In genomic region chr11:128343134-128343514, GRCh38 we compare ENCODE assay signal across 10 cellular contexts.
DNase-seq lines count a peak whose midpoint lies in the region; ATAC-seq and TF ChIP-seq lines count a peak whose summit lies in the region.
"Had no signal": no experiment of that assay in that cellular context is flagged by ENCODE, and none has a peak within 500 bp of the region (broad histone marks: within the 10 kb centered on the region; RNA-seq: fewer than 3 reads in every experiment).

No MANE protein-coding gene starts in this region.

- no peaks in the 10 kb centered on the region for H3K4me1 ChIP-seq in stomach smooth muscle (ENCODE audit: control insufficient read depth, insufficient read depth, low read length)
- H3K4me1 ChIP-seq in mucosa of descending colon (ENCODE audit: low read depth) = peaks cover 9% of the 10 kb centered on the region
- H3K4me1 ChIP-seq: BE2C had no signal

- H3K9me3 ChIP-seq in stomach smooth muscle (ENCODE audit: control insufficient read depth in 2 of 2, low read length in 2 of 2) (no peaks in the 10 kb centered on the region), mucosa of descending colon (no peaks in the 10 kb centered on the region)
- H3K9me3 ChIP-seq: BE2C had no signal

- H3K9me3 Mint-ChIP-seq in activated naive CD4-positive, alpha-beta T cell treated with anti-CD3 and anti-CD28 coated beads, Interleukin-2, amount 10 ng/mL, durations not matched to agents 7 days and 5 days = no peaks in the 10 kb centered on the region
- peaks cover 0 to 2% of the 10 kb centered on the region in 2 donors for H3K9me3 Mint-ChIP-seq in effector memory CD8-positive, alpha-beta T cell

- CTCF ChIA-PET in activated naive CD4-positive, alpha-beta T cell treated with anti-CD3 and anti-CD28 coated beads, Interleukin-2, amount 10 ng/mL, durations not matched to agents 7 days and 5 days (lab: Charles Lee) = interaction anchor here (1.5 to 5.6 kb wide), 3 partner anchors 19 to 171 kb away, joined by 3 to 54 read pairs (median 4); no protein-coding TSS in a partner anchor

- peaks cover 71% of the 10 kb centered on the region for H3K4me1 Mint-ChIP-seq in activated naive CD4-positive, alpha-beta T cell treated with anti-CD3 and anti-CD28 coated beads, Interleukin-2, amount 10 ng/mL, durations not matched to agents 7 days and 5 days
- H3K4me1 Mint-ChIP-seq in effector memory CD8-positive, alpha-beta T cell (ENCODE audit: low read depth in 2 of 2) = peaks cover 43 to 47% of the 10 kb centered on the region in 2 donors

- H3K27me3 Mint-ChIP-seq in activated naive CD4-positive, alpha-beta T cell treated with anti-CD3 and anti-CD28 coated beads, Interleukin-2, amount 10 ng/mL, durations not matched to agents 7 days and 5 days = no peaks in the 10 kb centered on the region
- H3K27me3 Mint-ChIP-seq in effector memory CD8-positive, alpha-beta T cell = no peaks in the 10 kb centered on the region

- DNase-seq in activated naive CD4-positive, alpha-beta T cell treated with anti-CD3 and anti-CD28 coated beads, Interleukin-2, amount 10 ng/mL, durations not matched to agents 7 days and 5 days = no peak
- DNase-seq in activated naive CD4-positive, alpha-beta T cell (lab: John Stamatoyannopoulos, UW) = no peak
- DNase-seq in effector memory CD8-positive, alpha-beta T cell = no peak
- DNase-seq in stimulated activated CD4-positive, alpha-beta T cell treated with anti-CD3 and anti-CD28 coated beads, Interleukin-12 subunit alpha, Interleukin-12 subunit beta, amount 100 ng/mL, for 4 hours = no peak
- DNase-seq in NCI-H2081 (lab: John Stamatoyannopoulos, UW) (no peak), mucosa of descending colon (no peak)
- DNase-seq: BE2C had no signal

- no peaks in the 10 kb centered on the region for H3K36me3 ChIP-seq in stomach smooth muscle (ENCODE audit: control insufficient read depth in 2 of 2, insufficient read depth in 2 of 2, low read length in 2 of 2)
- H3K36me3 ChIP-seq in mucosa of descending colon (ENCODE audit: low read depth) = no peaks in the 10 kb centered on the region
- H3K36me3 ChIP-seq: BE2C had no signal

- intact Hi-C loops in mucosa of descending colon (cut with DNase I, micrococcal nuclease) = no loop called here

- H3K4me3 Mint-ChIP-seq in activated naive CD4-positive, alpha-beta T cell treated with anti-CD3 and anti-CD28 coated beads, Interleukin-2, amount 10 ng/mL, durations not matched to agents 7 days and 5 days = peak overlapping the region; percentile 68
- H3K4me3 Mint-ChIP-seq in effector memory CD8-positive, alpha-beta T cell = peak overlapping the region; percentile 21 to 62
- H3K4me3 Mint-ChIP-seq: neural crest cell had no signal

- H3K4me3 ChIP-seq in stomach smooth muscle (ENCODE audit: low read length in 2 of 2) (no peak overlapping the region), mucosa of descending colon (no peak overlapping the region)

- peaks cover 7% of the 10 kb centered on the region for H3K36me3 Mint-ChIP-seq in activated naive CD4-positive, alpha-beta T cell treated with anti-CD3 and anti-CD28 coated beads, Interleukin-2, amount 10 ng/mL, durations not matched to agents 7 days and 5 days
- peaks cover 8% of the 10 kb centered on the region for H3K36me3 Mint-ChIP-seq in effector memory CD8-positive, alpha-beta T cell (ENCODE audit: insufficient read depth)

- no peaks in the 10 kb centered on the region for H3K27me3 ChIP-seq in stomach smooth muscle (ENCODE audit: control insufficient read depth in 1 of 2, insufficient read depth in 2 of 2, low read length in 2 of 2)
- H3K27me3 ChIP-seq: BE2C had no signal

- ATAC-seq in HG03378 (IDR thresholded peaks at IDR 0.05; ENCODE audit: unreplicated experiment) (peak; percentile 22), mucosa of descending colon (no peak)
- no peak for ATAC-seq in effector memory CD8-positive, alpha-beta T cell (replicated peaks)

- no peak overlapping the region for H3K9ac ChIP-seq in stomach smooth muscle (ENCODE audit: low read length in 2 of 2)

- peak overlapping the region; percentile 99 for H3K27ac Mint-ChIP-seq in activated naive CD4-positive, alpha-beta T cell treated with anti-CD3 and anti-CD28 coated beads, Interleukin-2, amount 10 ng/mL, durations not matched to agents 7 days and 5 days
- peak overlapping the region; percentile 18 to 92 for H3K27ac Mint-ChIP-seq in effector memory CD8-positive, alpha-beta T cell

- H3K27ac ChIP-seq in stomach smooth muscle (ENCODE audit: low read length) = peak overlapping the region; percentile 12

- no peak for TF ChIP-seq CTCF in mucosa of descending colon (IDR thresholded peaks at IDR 0.05)
